Comparison of ENCODE assay signal across 1 cellular context in the genomic region with DNA sequence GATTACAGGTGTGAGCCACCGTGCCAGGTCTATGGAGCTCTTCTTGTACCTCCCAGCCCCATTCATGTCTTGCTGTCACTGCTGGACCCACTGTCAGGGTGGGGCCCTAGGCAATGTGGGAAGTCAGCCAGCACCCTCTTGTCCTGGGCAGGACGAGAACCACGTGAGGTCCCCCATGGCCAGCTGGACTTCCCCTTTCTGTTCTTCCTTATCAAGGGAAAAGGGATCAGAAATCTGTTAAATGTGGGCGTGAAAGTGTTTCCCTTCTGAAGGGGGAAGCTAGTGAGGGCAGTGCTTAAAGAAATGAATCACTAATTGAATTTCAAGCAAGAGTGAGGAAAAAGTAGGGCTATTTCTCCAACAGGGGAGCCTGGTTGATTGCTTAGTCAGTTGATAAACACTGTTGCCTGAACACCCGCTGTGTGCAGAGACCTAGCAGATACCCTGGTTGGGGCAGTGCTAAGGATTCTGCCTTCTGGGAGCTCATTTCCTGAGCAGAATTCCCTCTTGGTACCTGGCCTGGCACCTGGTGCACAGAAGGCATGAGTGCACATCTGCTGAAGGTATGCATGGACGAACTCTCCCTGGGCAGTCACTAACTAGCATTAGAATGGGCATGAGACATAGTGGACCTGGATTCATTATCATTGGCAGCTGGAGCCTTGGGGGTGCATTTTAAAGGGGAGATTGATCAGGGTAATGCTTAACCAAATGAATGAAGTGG.
TF ChIP-seq lines count a peak whose summit lies in the region.

No MANE protein-coding gene starts in this region.

TF ChIP-seq in K562, 482 proteins besides CTCF, POLR2A, EP300 and RAD21 (continues in another document):
- TF ChIP-seq BDP1 (IDR thresholded peaks at IDR 0.05; ENCODE audit: insufficient read depth, insufficient read length) (no peak), ZNF384 (IDR thresholded peaks at IDR 0.05; ENCODE audit: low read depth, low read length) (no peak), DPF2 (IDR thresholded peaks at IDR 0.05) (peak; percentile 74), NFE2L1 (tag; IDR thresholded peaks at IDR 0.05; ENCODE audit: borderline replicate concordance, low read depth) (no peak), SRF (CRISPR knock-in tag; IDR thresholded peaks at IDR 0.05) (no peak), EGR1 (conservative IDR thresholded peaks at IDR 0.05) (peak; percentile 78), SETDB1 (IDR thresholded peaks at IDR 0.05; ENCODE audit: low read length) (no peak), SIX5 (IDR thresholded peaks at IDR 0.05; ENCODE audit: borderline replicate concordance in 1 of 2, insufficient read depth in 1 of 2, low read depth in 1 of 2, low read length in 2 of 2) (no peak), ZNF695 (CRISPR knock-in tag; IDR thresholded peaks at IDR 0.05) (no peak), ZNF583 (CRISPR knock-in tag; IDR thresholded peaks at IDR 0.05) (no peak), SP1 (CRISPR knock-in tag; IDR thresholded peaks at IDR 0.05) (0 out of 2 replicates have a peak, but pooled peaks have one; percentile 35), ZNF239 (CRISPR knock-in tag; IDR thresholded peaks at IDR 0.05) (no peak), TEAD4 (IDR thresholded peaks at IDR 0.05; ENCODE audit: low read length) (peak; percentile 61; the same call in 1 of the 2 replicates), TEAD4 (CRISPR knock-in tag; IDR thresholded peaks at IDR 0.05; ENCODE audit: borderline replicate concordance) (no peak), MED1 (CRISPR knock-in tag; IDR thresholded peaks at IDR 0.05; ENCODE audit: borderline replicate concordance) (no peak), ATF7 (IDR thresholded peaks at IDR 0.05) (0 out of 2 replicates have a peak, but pooled peaks have one; percentile 51), ZNF79 (CRISPR knock-in tag; IDR thresholded peaks at IDR 0.05; ENCODE audit: low read depth) (peak; percentile 98), ZNF23 (CRISPR knock-in tag; IDR thresholded peaks at IDR 0.05) (no peak), SPI1 (IDR thresholded peaks at IDR 0.05; ENCODE audit: borderline replicate concordance, low read depth, low read length) (peak; percentile 99), ZNF143 (CRISPR knock-in tag; IDR thresholded peaks at IDR 0.05) (no peak), FOXK2 (conservative IDR thresholded peaks at IDR 0.05 in 1 of 2, IDR thresholded peaks at IDR 0.05 in 1 of 2; ENCODE audit: low read depth in 2 of 2) (0 out of 4 replicates have a peak, but pooled peaks of 1 of the 2 experiments have one; percentile 43), HDAC1 (IDR thresholded peaks at IDR 0.05) (peak in 1 of 2 experiments; percentile 85; a peak in 2 of 4 replicates), ARID1B (IDR thresholded peaks at IDR 0.05) (peak; percentile 76), TOE1 (IDR thresholded peaks at IDR 0.05; ENCODE audit: borderline replicate concordance) (peak; percentile 33; the same call in 1 of the 2 replicates), TOE1 (CRISPR knock-in tag; IDR thresholded peaks at IDR 0.05; ENCODE audit: borderline replicate concordance, low read depth) (no peak), HLTF (IDR thresholded peaks at IDR 0.05) (no peak)
- TF ChIP-seq, protein P1, sequence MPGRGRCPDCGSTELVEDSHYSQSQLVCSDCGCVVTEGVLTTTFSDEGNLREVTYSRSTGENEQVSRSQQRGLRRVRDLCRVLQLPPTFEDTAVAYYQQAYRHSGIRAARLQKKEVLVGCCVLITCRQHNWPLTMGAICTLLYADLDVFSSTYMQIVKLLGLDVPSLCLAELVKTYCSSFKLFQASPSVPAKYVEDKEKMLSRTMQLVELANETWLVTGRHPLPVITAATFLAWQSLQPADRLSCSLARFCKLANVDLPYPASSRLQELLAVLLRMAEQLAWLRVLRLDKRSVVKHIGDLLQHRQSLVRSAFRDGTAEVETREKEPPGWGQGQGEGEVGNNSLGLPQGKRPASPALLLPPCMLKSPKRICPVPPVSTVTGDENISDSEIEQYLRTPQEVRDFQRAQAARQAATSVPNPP (IDR thresholded peaks at IDR 0.05; ENCODE audit: borderline replicate concordance, insufficient read depth, insufficient read length), result no peak
- TF ChIP-seq, protein P2, sequence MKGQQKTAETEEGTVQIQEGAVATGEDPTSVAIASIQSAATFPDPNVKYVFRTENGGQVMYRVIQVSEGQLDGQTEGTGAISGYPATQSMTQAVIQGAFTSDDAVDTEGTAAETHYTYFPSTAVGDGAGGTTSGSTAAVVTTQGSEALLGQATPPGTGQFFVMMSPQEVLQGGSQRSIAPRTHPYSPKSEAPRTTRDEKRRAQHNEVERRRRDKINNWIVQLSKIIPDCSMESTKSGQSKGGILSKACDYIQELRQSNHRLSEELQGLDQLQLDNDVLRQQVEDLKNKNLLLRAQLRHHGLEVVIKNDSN (CRISPR knock-in tag; IDR thresholded peaks at IDR 0.05), result peak; percentile 91
- TF ChIP-seq, protein P3, sequence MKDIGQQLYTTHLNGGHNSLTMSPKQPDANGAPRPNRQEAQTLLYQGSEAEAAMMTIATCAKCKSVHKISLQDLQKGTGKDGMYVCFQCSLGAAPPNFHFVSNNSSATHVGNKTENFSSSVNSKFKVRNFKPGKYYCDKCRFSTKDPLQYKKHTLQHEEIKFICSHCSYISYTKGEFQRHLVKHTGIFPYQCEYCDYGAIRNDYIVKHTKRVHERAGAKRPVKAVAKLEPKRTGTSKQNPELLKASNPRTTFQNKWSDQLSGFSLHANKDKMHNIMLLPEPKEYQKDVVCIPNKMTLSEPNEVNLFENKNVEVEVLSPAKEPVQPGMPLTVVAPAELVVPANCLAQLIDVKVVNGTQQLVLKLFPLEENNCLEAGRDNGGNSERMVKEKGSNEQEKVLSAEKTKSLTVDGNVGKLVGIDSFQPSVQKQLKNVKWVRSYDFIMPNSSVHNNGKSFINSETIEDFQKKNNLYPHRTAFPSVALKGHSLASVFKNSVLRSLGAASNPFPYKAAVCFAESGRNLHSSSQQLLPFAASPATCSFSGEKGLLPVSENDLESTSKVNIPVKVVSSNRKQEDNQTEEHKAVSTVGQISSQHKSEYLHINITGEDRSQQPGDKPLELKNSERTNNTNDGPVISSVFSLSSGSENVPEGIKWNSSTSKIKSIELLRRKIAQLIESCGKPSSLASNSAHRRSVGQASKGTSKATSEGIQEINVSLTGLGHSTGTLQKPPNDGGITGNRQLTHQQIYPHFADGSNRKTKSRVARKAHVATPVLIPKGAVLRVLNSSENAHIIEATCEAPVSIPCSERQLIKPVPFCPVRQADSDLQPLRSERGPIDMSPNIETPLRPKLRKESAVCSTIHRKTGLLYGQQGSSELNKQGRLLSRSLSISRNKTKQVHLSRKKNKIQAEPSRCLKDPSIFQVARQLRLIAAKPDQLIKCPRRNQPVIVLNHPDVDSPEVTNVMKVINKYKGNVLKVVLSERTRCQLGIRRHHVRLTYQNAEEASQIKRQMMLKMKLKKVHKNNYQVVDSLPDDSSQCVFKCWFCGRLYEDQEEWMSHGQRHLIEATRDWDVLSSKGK (CRISPR knock-in tag; IDR thresholded peaks at IDR 0.05), result no peak
- TF ChIP-seq, protein P4, sequence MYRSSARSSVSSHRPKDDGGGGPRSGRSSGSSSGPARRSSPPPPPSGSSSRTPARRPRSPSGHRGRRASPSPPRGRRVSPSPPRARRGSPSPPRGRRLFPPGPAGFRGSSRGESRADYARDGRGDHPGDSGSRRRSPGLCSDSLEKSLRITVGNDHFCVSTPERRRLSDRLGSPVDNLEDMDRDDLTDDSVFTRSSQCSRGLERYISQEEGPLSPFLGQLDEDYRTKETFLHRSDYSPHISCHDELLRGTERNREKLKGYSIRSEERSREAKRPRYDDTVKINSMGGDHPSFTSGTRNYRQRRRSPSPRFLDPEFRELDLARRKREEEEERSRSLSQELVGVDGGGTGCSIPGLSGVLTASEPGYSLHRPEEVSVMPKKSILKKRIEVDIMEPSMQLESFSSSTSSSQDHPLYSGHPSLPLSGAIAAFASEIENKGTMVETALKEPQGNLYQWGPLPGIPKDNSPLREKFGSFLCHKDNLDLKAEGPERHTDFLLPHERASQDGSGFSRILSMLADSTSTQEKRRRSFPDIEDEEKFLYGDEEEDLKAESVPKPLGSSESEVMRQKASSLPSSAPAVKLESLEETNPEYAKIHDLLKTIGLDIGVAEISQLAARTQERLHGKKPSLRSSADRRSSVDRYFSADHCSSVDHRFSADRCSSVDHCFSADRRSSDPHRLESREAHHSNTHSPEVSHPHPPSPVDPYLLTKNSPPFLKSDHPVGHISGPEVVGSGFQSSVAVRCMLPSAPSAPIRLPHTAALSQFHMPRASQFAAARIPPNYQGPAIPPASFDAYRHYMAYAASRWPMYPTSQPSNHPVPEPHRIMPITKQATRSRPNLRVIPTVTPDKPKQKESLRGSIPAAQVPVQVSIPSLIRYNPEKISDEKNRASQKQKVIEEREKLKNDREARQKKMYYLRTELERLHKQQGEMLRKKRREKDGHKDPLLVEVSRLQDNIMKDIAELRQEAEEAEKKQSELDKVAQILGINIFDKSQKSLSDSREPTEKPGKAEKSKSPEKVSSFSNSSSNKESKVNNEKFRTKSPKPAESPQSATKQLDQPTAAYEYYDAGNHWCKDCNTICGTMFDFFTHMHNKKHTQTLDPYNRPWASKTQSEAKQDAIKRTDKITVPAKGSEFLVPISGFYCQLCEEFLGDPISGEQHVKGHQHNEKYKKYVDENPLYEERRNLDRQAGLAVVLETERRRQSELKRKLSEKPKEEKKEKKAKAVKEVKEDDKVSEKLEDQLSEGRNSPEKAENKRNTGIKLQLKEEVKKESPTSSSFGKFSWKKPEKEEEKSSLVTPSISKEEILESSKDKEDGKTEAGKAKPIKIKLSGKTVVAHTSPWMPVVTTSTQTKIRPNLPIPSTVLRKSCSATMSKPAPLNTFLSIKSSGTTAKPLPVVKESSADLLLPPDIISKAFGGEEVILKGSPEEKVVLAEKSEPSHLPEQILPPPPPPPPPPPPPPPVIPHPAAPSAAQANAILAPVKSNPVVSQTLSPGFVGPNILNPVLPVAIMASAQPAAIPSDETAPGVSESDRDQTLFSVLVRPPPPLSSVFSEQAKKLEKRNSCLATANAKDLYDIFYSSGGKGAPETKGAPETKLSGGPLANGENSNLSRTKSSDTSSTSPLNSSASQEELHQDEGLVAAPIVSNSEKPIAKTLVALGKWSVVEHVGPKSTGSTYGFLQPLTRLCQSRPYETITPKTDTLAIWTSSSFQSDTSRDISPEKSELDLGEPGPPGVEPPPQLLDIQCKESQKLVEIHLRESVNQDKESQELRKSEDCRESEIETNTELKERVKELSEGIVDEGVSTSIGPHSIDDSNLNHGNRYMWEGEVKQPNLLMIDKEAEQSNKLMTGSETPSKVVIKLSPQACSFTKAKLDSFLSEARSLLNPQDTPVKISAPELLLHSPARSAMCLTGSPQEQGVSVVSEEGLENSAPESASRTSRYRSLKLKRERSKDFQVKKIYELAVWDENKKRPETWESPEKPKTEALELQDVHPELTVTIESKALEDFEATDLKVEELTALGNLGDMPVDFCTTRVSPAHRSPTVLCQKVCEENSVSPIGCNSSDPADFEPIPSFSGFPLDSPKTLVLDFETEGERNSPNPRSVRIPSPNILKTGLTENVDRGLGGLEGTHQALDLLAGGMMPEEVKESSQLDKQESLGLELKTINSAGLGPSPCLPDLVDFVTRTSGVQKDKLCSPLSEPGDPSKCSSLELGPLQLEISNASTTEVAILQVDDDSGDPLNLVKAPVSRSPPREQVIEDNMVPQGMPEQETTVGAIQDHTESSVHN (IDR thresholded peaks at IDR 0.05; ENCODE audit: borderline replicate concordance in 1 of 2, low read depth in 1 of 2), result 0 out of 4 replicates have a peak, but pooled peaks of 1 of the 2 experiments have one; percentile 40
- TF ChIP-seq, protein P5, sequence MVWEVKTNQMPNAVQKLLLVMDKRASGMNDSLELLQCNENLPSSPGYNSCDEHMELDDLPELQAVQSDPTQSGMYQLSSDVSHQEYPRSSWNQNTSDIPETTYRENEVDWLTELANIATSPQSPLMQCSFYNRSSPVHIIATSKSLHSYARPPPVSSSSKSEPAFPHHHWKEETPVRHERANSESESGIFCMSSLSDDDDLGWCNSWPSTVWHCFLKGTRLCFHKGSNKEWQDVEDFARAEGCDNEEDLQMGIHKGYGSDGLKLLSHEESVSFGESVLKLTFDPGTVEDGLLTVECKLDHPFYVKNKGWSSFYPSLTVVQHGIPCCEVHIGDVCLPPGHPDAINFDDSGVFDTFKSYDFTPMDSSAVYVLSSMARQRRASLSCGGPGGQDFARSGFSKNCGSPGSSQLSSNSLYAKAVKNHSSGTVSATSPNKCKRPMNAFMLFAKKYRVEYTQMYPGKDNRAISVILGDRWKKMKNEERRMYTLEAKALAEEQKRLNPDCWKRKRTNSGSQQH (CRISPR knock-in tag; IDR thresholded peaks at IDR 0.05), result no peak
- TF ChIP-seq, protein P6, sequence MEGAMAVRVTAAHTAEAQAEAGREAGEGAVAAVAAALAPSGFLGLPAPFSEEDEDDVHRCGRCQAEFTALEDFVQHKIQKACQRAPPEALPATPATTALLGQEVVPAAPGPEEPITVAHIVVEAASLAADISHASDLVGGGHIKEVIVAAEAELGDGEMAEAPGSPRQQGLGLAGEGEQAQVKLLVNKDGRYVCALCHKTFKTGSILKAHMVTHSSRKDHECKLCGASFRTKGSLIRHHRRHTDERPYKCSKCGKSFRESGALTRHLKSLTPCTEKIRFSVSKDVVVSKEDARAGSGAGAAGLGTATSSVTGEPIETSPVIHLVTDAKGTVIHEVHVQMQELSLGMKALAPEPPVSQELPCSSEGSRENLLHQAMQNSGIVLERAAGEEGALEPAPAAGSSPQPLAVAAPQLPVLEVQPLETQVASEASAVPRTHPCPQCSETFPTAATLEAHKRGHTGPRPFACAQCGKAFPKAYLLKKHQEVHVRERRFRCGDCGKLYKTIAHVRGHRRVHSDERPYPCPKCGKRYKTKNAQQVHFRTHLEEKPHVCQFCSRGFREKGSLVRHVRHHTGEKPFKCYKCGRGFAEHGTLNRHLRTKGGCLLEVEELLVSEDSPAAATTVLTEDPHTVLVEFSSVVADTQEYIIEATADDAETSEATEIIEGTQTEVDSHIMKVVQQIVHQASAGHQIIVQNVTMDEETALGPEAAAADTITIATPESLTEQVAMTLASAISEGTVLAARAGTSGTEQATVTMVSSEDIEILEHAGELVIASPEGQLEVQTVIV (CRISPR knock-in tag; IDR thresholded peaks at IDR 0.05; ENCODE audit: borderline replicate concordance), result no peak
- TF ChIP-seq, protein P7, sequence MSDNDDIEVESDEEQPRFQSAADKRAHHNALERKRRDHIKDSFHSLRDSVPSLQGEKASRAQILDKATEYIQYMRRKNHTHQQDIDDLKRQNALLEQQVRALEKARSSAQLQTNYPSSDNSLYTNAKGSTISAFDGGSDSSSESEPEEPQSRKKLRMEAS (CRISPR knock-in tag; IDR thresholded peaks at IDR 0.05), result peak; percentile 64; the same call in 1 of the 2 replicates
- TF ChIP-seq, protein P8, sequence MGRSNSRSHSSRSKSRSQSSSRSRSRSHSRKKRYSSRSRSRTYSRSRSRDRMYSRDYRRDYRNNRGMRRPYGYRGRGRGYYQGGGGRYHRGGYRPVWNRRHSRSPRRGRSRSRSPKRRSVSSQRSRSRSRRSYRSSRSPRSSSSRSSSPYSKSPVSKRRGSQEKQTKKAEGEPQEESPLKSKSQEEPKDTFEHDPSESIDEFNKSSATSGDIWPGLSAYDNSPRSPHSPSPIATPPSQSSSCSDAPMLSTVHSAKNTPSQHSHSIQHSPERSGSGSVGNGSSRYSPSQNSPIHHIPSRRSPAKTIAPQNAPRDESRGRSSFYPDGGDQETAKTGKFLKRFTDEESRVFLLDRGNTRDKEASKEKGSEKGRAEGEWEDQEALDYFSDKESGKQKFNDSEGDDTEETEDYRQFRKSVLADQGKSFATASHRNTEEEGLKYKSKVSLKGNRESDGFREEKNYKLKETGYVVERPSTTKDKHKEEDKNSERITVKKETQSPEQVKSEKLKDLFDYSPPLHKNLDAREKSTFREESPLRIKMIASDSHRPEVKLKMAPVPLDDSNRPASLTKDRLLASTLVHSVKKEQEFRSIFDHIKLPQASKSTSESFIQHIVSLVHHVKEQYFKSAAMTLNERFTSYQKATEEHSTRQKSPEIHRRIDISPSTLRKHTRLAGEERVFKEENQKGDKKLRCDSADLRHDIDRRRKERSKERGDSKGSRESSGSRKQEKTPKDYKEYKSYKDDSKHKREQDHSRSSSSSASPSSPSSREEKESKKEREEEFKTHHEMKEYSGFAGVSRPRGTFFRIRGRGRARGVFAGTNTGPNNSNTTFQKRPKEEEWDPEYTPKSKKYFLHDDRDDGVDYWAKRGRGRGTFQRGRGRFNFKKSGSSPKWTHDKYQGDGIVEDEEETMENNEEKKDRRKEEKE (IDR thresholded peaks at IDR 0.05; ENCODE audit: borderline replicate concordance in 1 of 2, control insufficient read depth in 1 of 2, low read depth in 2 of 2, low read length in 1 of 2), result no peak
